In genomic region chr7:2478387-2478760, GRCh38 we compare ENCODE assay signal across 9 cellular contexts. TPM values are rescaled to one million over a fixed set of nuclear protein-coding genes. Genes with fewer than 3 reads are reported as not detected.
DNase-seq lines count a peak whose midpoint lies in the region; ATAC-seq and TF ChIP-seq lines count a peak whose summit lies in the region.
"Had no signal": no experiment of that assay in that cellular context is flagged by ENCODE, and none has a peak within 500 bp of the region (broad histone marks: within the 10 kb centered on the region; RNA-seq: fewer than 3 reads in every experiment).

No MANE protein-coding gene starts in this region.

- no peaks in the 10 kb centered on the region for H3K27me3 ChIP-seq in prostate gland (replicated peaks; ENCODE audit: insufficient read depth)

- DNase-seq in DMS153 (lab: John Stamatoyannopoulos, UW) (peak; percentile 63), NCI-H2029 (lab: John Stamatoyannopoulos, UW) (peak; percentile 55), fibroblast of gingiva (ENCODE audit: low read depth) (peak; percentile 46), prostate gland (ENCODE audit: low spot score) (peak; percentile 81), cerebellar nuclear complex (lab: John Stamatoyannopoulos, UW) (no peak), COR-L47 (lab: John Stamatoyannopoulos, UW) (no peak), GDM1 (lab: John Stamatoyannopoulos, UW) (no peak)

- no peaks in the 10 kb centered on the region for H3K9me3 ChIP-seq in prostate gland

- no peak for TF ChIP-seq POLR2A in prostate gland (IDR thresholded peaks at IDR 0.05)

- intact Hi-C loops in prostate gland (cut with DNase I) = no loop called here

- H3K27ac ChIP-seq in prostate gland = peak overlapping the region; percentile 27 to 66
- H3K27ac ChIP-seq: SJSA1 had no signal

- ATAC-seq in HG03457 (IDR thresholded peaks at IDR 0.05; ENCODE audit: unreplicated experiment) = no peak

- H3K36me3 ChIP-seq in prostate gland = no peaks in the 10 kb centered on the region
- H3K36me3 ChIP-seq: SJSA1 had no signal

- no peak overlapping the region for H3K4me3 ChIP-seq in prostate gland
- H3K4me3 ChIP-seq: SJSA1 had no signal

- 4% methylated on average over 4 of the region's 11 CpGs for WGBS in prostate gland

- H3K4me1 ChIP-seq in prostate gland (replicated peaks) = peaks cover 11% of the 10 kb centered on the region

- no peak for TF ChIP-seq CTCF in prostate gland (IDR thresholded peaks at IDR 0.05)

RNA-seq across cellular contexts. Expression of gene GRIFIN, which starts 2.2 kb away (rescaled TPM):
- total RNA-seq in prostate gland = not detected
- total RNA-seq: SJSA1 had no signal

RNA-seq across cellular contexts. Expression of gene LFNG, which starts 41.2 kb away (rescaled TPM):
- total RNA-seq in prostate gland = 10 to 100 TPM; 45.6 to 51.7 TPM

Comparison
In these comparisons a context has a peak if more than half of its experiments do, and no peak if none do; other contexts are left out.
1. DNase-seq: peak in DMS153 (single experiment), NCI-H2029 (single experiment), fibroblast of gingiva (single experiment) and prostate gland (single experiment); none in cerebellar nuclear complex (0 of 2), COR-L47 (single experiment) and GDM1 (single experiment).